ENCODE assay signal across 18 cellular contexts in genomic region chr12:52061470-52062166, GRCh38. TPM values are rescaled to one million over a fixed set of nuclear protein-coding genes. Genes with fewer than 3 reads are reported as not detected.
A peak's percentile ranks its signal among the peaks of the same experiment; 100 is the strongest.
DNase-seq lines count a peak whose midpoint lies in the region; ATAC-seq and TF ChIP-seq lines count a peak whose summit lies in the region.
"Had no signal": no experiment of that assay in that cellular context is flagged by ENCODE, and none has a peak within 500 bp of the region (broad histone marks: within the 10 kb centered on the region; RNA-seq: fewer than 3 reads in every experiment).

No MANE protein-coding gene starts in this region.

- POLR2A ChIA-PET in PC-3 (lab: Charles Lee; ENCODE audit: unreplicated experiment), result interaction anchor here (0.6 kb wide), 1 partner anchor 23 kb away, joined by 3 read pairs; no protein-coding TSS in a partner anchor

- TF ChIP-seq POLR2A in adrenal gland (IDR thresholded peaks at IDR 0.05), result no peak

- TF ChIP-seq CTCF in adrenal gland (IDR thresholded peaks at IDR 0.05) (peak in 1 of 6 experiments; percentile 15), PC-3 (conservative IDR thresholded peaks at IDR 0.05; ENCODE audit: low read depth, low read length) (no peak), lower lobe of right lung (IDR thresholded peaks at IDR 0.05) (no peak)

- H3K27me3 ChIP-seq in adrenal gland (no peaks in the 10 kb centered on the region), PC-3 (ENCODE audit: low read length) (no peaks in the 10 kb centered on the region), lower lobe of right lung (ENCODE audit: low read depth) (no peaks in the 10 kb centered on the region)
- H3K27me3 ChIP-seq: uterus had no signal

- H3K36me3 ChIP-seq in adrenal gland (replicated peaks in 1 of 2) (peaks cover 0 to 33% of the 10 kb centered on the region in 2 donors), PC-3 (ENCODE audit: low read depth, low read length) (peaks cover 8% of the 10 kb centered on the region; the same call in 1 of the 2 replicates), lower lobe of right lung (peaks cover 31% of the 10 kb centered on the region)
- H3K36me3 ChIP-seq: uterus had no signal

- no peaks in the 10 kb centered on the region for H3F3A ChIP-seq in PC-3 (ENCODE audit: low read length, unreplicated experiment)

- intact Hi-C loops in adrenal gland (cut with DNase I) (no loop called here), sciatic nerve (cut with DNase I) (no loop called here), PC-3 (cut with micrococcal nuclease) (no loop called here), lower lobe of right lung (cut with DNase I) (no loop called here)

- H3K4me2 ChIP-seq in PC-3 (ENCODE audit: low read length), result no peak overlapping the region

- peaks cover 29 to 31% of the 10 kb centered on the region in 2 donors for H3K4me1 ChIP-seq in adrenal gland (replicated peaks in 1 of 2)
- no peaks in the 10 kb centered on the region for H3K4me1 ChIP-seq in PC-3 (ENCODE audit: insufficient read depth, low read length)
- H3K4me1 ChIP-seq in lower lobe of right lung, result peaks cover 8% of the 10 kb centered on the region
- H3K4me1 ChIP-seq: uterus had no signal

- H3K4me3 ChIP-seq in adrenal gland (no peak overlapping the region), PC-3 (ENCODE audit: low read length) (no peak overlapping the region), lower lobe of right lung (no peak overlapping the region)
- H3K4me3 ChIP-seq: lung, uterus had no signal

- H3K9me3 ChIP-seq in adrenal gland (replicated peaks in 1 of 3) (no peaks in the 10 kb centered on the region), PC-3 (ENCODE audit: low read length) (no peaks in the 10 kb centered on the region), lower lobe of right lung (no peaks in the 10 kb centered on the region)
- H3K9me3 ChIP-seq: uterus had no signal

- ATAC-seq in sciatic nerve (peak; percentile 1), PC-3 (no peak), lower lobe of right lung (no peak)
- ATAC-seq: activated CD4-positive, CD25-positive, alpha-beta regulatory T cell treated with anti-CD3 and anti-CD28 coated beads, Interleukin-2, amount 50 U/mL, for 24 hours had no signal

- no peak overlapping the region for H2AFZ ChIP-seq in PC-3 (ENCODE audit: low read length)

- no TSS peak for BruUV-seq in PC-3 (replicated peaks; lab: Mats Ljungman, UMichigan)

- CTCF ChIA-PET in PC-3 (lab: Charles Lee), result no interaction called here

- DNase-seq in C1 segment of cervical spinal cord (lab: John Stamatoyannopoulos, UW), result peak in 13 of 14 donors; percentile 20 to 91 (median 82)
- peak in 3 of 7 donors; percentile 40 to 58 (median 54) for DNase-seq in adrenal gland
- peak; percentile 85 for DNase-seq in islet precursor cell
- DNase-seq in sciatic nerve (ENCODE audit: low spot score), result peak; percentile 85
- DNase-seq in DMS53 treated with DMSO at 0.1 percent for 48 hours (lab: John Stamatoyannopoulos, UW; ENCODE audit: unreplicated experiment), result no peak
- no peak for DNase-seq in PC-3
- no peak for DNase-seq in lower lobe of right lung
- no peak for DNase-seq in stimulated activated CD4-positive, alpha-beta T cell treated with anti-CD3 and anti-CD28 coated beads, Interleukin-4, amount 100 ng/mL, for 1 hour
- DNase-seq: activated CD8-positive, alpha-beta memory T cell treated with anti-CD3 and anti-CD28 coated beads, Interleukin-2, amount 50 U/mL, for 4 hours; activated naive CD4-positive, alpha-beta T cell treated with anti-CD3 and anti-CD28 coated beads, Interleukin-2, amount 10 ng/mL, durations not matched to agents 7 days and 5 days; AML-193; NCI-H146; NCI-H446; SIG-M5 had no signal

- H3K79me2 ChIP-seq in PC-3 (ENCODE audit: low read length), result no peaks in the 10 kb centered on the region

- peak overlapping the region; percentile 75 to 98 (median 87) for H3K27ac ChIP-seq in adrenal gland
- H3K27ac ChIP-seq in PC-3 (ENCODE audit: low read length), result no peak overlapping the region
- H3K27ac ChIP-seq in lower lobe of right lung, result no peak overlapping the region

- 67 to 84% (median 78%) methylated on average over 6 to 12 of the region's 12 CpGs for WGBS in adrenal gland, 4 donors

- H3K9me2 ChIP-seq in PC-3 (replicated peaks; ENCODE audit: low read length), result no peaks in the 10 kb centered on the region

- H4K20me1 ChIP-seq in PC-3 (ENCODE audit: low read length), result no peaks in the 10 kb centered on the region

- no peak overlapping the region for H3K9ac ChIP-seq in PC-3 (ENCODE audit: low read length)

RNA-seq across cellular contexts. Expression of gene ATG101, which starts 8.2 kb away (rescaled TPM):
- 10 to 100 TPM; 28.8 to 60.4 (median 38.6) TPM for total RNA-seq in adrenal gland
- polyA plus RNA-seq in adrenal gland, result 10 to 100 TPM; 20.9 to 28.6 (median 27.1) TPM
- total RNA-seq in sciatic nerve, result 28.2 TPM
- 110 and 167 TPM in 2 replicates for total RNA-seq in PC-3 (2014; rRNA removed)
- total RNA-seq in lower lobe of right lung, result 31.8 TPM

RNA-seq across cellular contexts. Expression of gene NR4A1, which starts 10.4 kb away (rescaled TPM):
- total RNA-seq in adrenal gland (100 to 1,000 TPM in 5 of 8 donors, 10 to 100 TPM in 3; 49.5 to 854 (median 185) TPM), sciatic nerve (688 TPM), PC-3 (2014; rRNA removed) (90.7 and 110 TPM in 2 replicates), lower lobe of right lung (39.3 TPM)
- polyA plus RNA-seq in adrenal gland, result 100 to 1,000 TPM in 2 of 3 donors, 10 to 100 TPM in 1; 34.5 to 499 (median 282) TPM

RNA-seq across cellular contexts. Expression of gene SMIM41, which starts 17.9 kb away (rescaled TPM):
- 1 to 10 TPM in 1 of 8 donors, under 1 TPM in 2, not detected in 5; 0.54 to 2.1 (median 0.83) TPM for total RNA-seq in adrenal gland
- polyA plus RNA-seq in adrenal gland, result under 1 TPM in 1 of 3 donors, not detected in 2; 0.10 TPM
- total RNA-seq in sciatic nerve, result 12.4 TPM
- total RNA-seq in PC-3 (2014; rRNA removed), result not detected in 2 replicates
- 4.3 TPM for total RNA-seq in lower lobe of right lung
- total RNA-seq: LHCN-M2, uterus had no signal

RNA-seq across cellular contexts. Expression of gene TAMALIN, which starts 54.9 kb away (rescaled TPM):
- total RNA-seq in adrenal gland (10 to 100 TPM in 5 of 8 donors, 1 to 10 TPM in 3; 1.8 to 26.0 (median 14.9) TPM), sciatic nerve (124 TPM), PC-3 (2014; rRNA removed) (0.29 and 0.58 TPM in 2 replicates), lower lobe of right lung (85.5 TPM)
- polyA plus RNA-seq in adrenal gland, result 10 to 100 TPM in 2 of 3 donors, 1 to 10 TPM in 1; 5.3 to 44.9 (median 41.3) TPM

Comparison
In these comparisons a context has a peak if more than half of its experiments do, and no peak if none do; other contexts are left out.
1. DNase-seq: peak in C1 segment of cervical spinal cord (13 of 14), islet precursor cell (single experiment) and sciatic nerve (single experiment); none in DMS53 treated with DMSO at 0.1 percent for 48 hours (single experiment), PC-3 (single experiment), lower lobe of right lung (single experiment) and stimulated activated CD4-positive, alpha-beta T cell treated with anti-CD3 and anti-CD28 coated beads, Interleukin-4, amount 100 ng/mL, for 1 hour (single experiment).
2. H3K27ac ChIP-seq: peak in adrenal gland (5 of 5); none in PC-3 (single experiment) and lower lobe of right lung (single experiment).